ENCODE assay signal across 8 cellular contexts in genomic region chr2:216114476-216115223, GRCh38. TPM values are rescaled to one million over a fixed set of nuclear protein-coding genes. Genes with fewer than 3 reads are reported as not detected.
DNase-seq lines count a peak whose midpoint lies in the region; ATAC-seq, FAIRE-seq and TF ChIP-seq lines count a peak whose summit lies in the region.

No MANE protein-coding gene starts in this region.

- H3K4me3 ChIP-seq in fibroblast of lung (replicated peaks in 1 of 4; ENCODE audit: control extremely low read depth in 1 of 4, insufficient read depth in 1 of 4, low read depth in 3 of 4, low read length in 4 of 4) = peak overlapping the region; percentile 35 to 85 (median 49)
- H3K4me3 ChIP-seq in naive thymus-derived CD4-positive, alpha-beta T cell (ENCODE audit: low read length) = peak overlapping the region; percentile 65

- H3K4me1 Mint-ChIP-seq in naive thymus-derived CD4-positive, alpha-beta T cell = peaks cover 48 to 99% (median 93%) of the 10 kb centered on the region in 7 donors
- H3K4me1 Mint-ChIP-seq in stimulated activated memory B cell treated with anti-CD40 and anti-IgM and Interleukin-4, amounts not matched to agents 10 μg/mL and 1 μg/mL and 100 μg/mL, for 72 hours = peaks cover 57% of the 10 kb centered on the region

- H3K27me3 Mint-ChIP-seq in naive thymus-derived CD4-positive, alpha-beta T cell = peaks cover 0 to 2% (median 0%) of the 10 kb centered on the region in 5 donors
- no peaks in the 10 kb centered on the region for H3K27me3 Mint-ChIP-seq in stimulated activated memory B cell treated with anti-CD40 and anti-IgM and Interleukin-4, amounts not matched to agents 10 μg/mL and 1 μg/mL and 100 μg/mL, for 72 hours

- peak; percentile 92 for FAIRE-seq in RCC 7860 (lab: Jason Lieb, UNC)

- peaks cover 0 to 5% (median 0%) of the 10 kb centered on the region in 11 donors for H3K9me3 Mint-ChIP-seq in naive thymus-derived CD4-positive, alpha-beta T cell
- H3K9me3 Mint-ChIP-seq in stimulated activated memory B cell treated with anti-CD40 and anti-IgM and Interleukin-4, amounts not matched to agents 10 μg/mL and 1 μg/mL and 100 μg/mL, for 72 hours = no peaks in the 10 kb centered on the region

- H3K79me2 ChIP-seq in fibroblast of lung (ENCODE audit: control insufficient read depth, insufficient read depth, low read length) = peaks cover 73% of the 10 kb centered on the region

- H4K20me1 ChIP-seq in fibroblast of lung (ENCODE audit: control insufficient read depth, extremely low read depth, insufficient read depth, low read length) = no peaks in the 10 kb centered on the region

- H3K27ac ChIP-seq in fibroblast of lung (ENCODE audit: insufficient read depth, low read length) = peak overlapping the region; percentile 79
- peak overlapping the region; percentile 77 for H3K27ac ChIP-seq in naive thymus-derived CD4-positive, alpha-beta T cell (ENCODE audit: low read depth, low read length)

- no peaks in the 10 kb centered on the region for H3K9me3 ChIP-seq in fibroblast of lung (ENCODE audit: control insufficient read depth, insufficient read depth, low read depth, low read length)
- H3K9me3 ChIP-seq in naive thymus-derived CD4-positive, alpha-beta T cell (ENCODE audit: control insufficient read depth in 2 of 3, low read length in 3 of 3) = no peaks in the 10 kb centered on the region

- no peak overlapping the region for H2AFZ ChIP-seq in fibroblast of lung (ENCODE audit: low read length)

- POLR2A ChIA-PET in naive thymus-derived CD4-positive, alpha-beta T cell (lab: Charles Lee) = interaction anchor here (1.1 to 8.9 kb wide), 3 partner anchors 26 to 57 kb away, joined by 4 to 166 read pairs (median 4); partner anchors contain the start of genes PECR and TMEM169

- intact Hi-C loops in naive thymus-derived CD4-positive, alpha-beta T cell (cut with micrococcal nuclease) = loop anchor here (1.0 to 5.0 kb wide), 7 partner anchors 30 to 1306 kb away; partner anchors contain the start of genes SMARCAL1 (in 2 of the 2), ATIC (in 1 of the 2) and BARD1 (in 1 of the 2)

- CTCF ChIA-PET in naive thymus-derived CD4-positive, alpha-beta T cell (lab: Charles Lee) = interaction anchor here (0.8 to 1.7 kb wide), 5 partner anchors 21 to 98 kb away, joined by 3 to 6 read pairs (median 4); no protein-coding TSS in a partner anchor

- peaks cover 14 to 66% (median 50%) of the 10 kb centered on the region in 5 donors for H3K36me3 Mint-ChIP-seq in naive thymus-derived CD4-positive, alpha-beta T cell
- peaks cover 71% of the 10 kb centered on the region for H3K36me3 Mint-ChIP-seq in stimulated activated memory B cell treated with anti-CD40 and anti-IgM and Interleukin-4, amounts not matched to agents 10 μg/mL and 1 μg/mL and 100 μg/mL, for 72 hours

- peaks cover 12% of the 10 kb centered on the region for H3K36me3 ChIP-seq in fibroblast of lung (ENCODE audit: control insufficient read depth, insufficient read depth, low read length)
- H3K36me3 ChIP-seq in naive thymus-derived CD4-positive, alpha-beta T cell (ENCODE audit: control insufficient read depth in 2 of 3, insufficient read depth in 3 of 3, low read length in 3 of 3) = peaks cover 21 to 71% (median 34%) of the 10 kb centered on the region in 3 experiments

- no peaks in the 10 kb centered on the region for H3K27me3 ChIP-seq in fibroblast of lung (ENCODE audit: control insufficient read depth, insufficient read depth, low read length)
- H3K27me3 ChIP-seq in naive thymus-derived CD4-positive, alpha-beta T cell (ENCODE audit: control insufficient read depth in 2 of 2, insufficient read depth in 2 of 2, low read length in 2 of 2) = no peaks in the 10 kb centered on the region

- peak overlapping the region; percentile 17 for H3K9ac ChIP-seq in fibroblast of lung (ENCODE audit: insufficient read depth, low read length)

- peak; percentile 70 to 86 for TF ChIP-seq CTCF in fibroblast of lung (conservative IDR thresholded peaks at IDR 0.05 in 1 of 2, IDR thresholded peaks at IDR 0.05 in 1 of 2; ENCODE audit: low read depth in 1 of 2, low read length in 2 of 2)

- DNase-seq in DMS79 treated with DMSO at 0.1 percent for 48 hours (lab: John Stamatoyannopoulos, UW) (peak; percentile 98), Kasumi-1 (lab: John Stamatoyannopoulos, UW) (peak; percentile 85 to 89), RCC 7860 (ENCODE audit: low spot score) (peak; percentile 98), fibroblast of lung (ENCODE audit: low read depth in 2 of 2) (peak; percentile 96 to 100)
- DNase-seq in activated T-helper 1 cell treated with anti-CD3 and anti-CD28 coated beads, Interleukin-2, amount 50 U/mL, for 16 hours (ENCODE audit: low read depth in 1 of 2, low spot score in 1 of 2) = peak; percentile 91 to 93
- DNase-seq in naive thymus-derived CD4-positive, alpha-beta T cell = peak; percentile 91 to 98 (median 96)

- peak; percentile 52 for ATAC-seq in GM21723 (IDR thresholded peaks at IDR 0.05; ENCODE audit: unreplicated experiment)
- ATAC-seq in naive thymus-derived CD4-positive, alpha-beta T cell = peak; percentile 94
- ATAC-seq in stimulated activated memory B cell treated with anti-CD40 and anti-IgM and Interleukin-4, amounts not matched to agents 10 μg/mL and 1 μg/mL and 100 μg/mL, for 72 hours = peak; percentile 93

- peaks cover 9% of the 10 kb centered on the region for H3K4me1 ChIP-seq in fibroblast of lung (ENCODE audit: control insufficient read depth, extremely low read depth, insufficient read depth, low read length)
- H3K4me1 ChIP-seq in naive thymus-derived CD4-positive, alpha-beta T cell (ENCODE audit: control insufficient read depth in 2 of 2, insufficient read depth in 2 of 2, low read length in 2 of 2) = peaks cover 38 to 55% of the 10 kb centered on the region in 2 donors

- peak overlapping the region; percentile 88 to 99 (median 94) for H3K4me3 Mint-ChIP-seq in naive thymus-derived CD4-positive, alpha-beta T cell
- peak overlapping the region; percentile 87 for H3K4me3 Mint-ChIP-seq in stimulated activated memory B cell treated with anti-CD40 and anti-IgM and Interleukin-4, amounts not matched to agents 10 μg/mL and 1 μg/mL and 100 μg/mL, for 72 hours

- peak overlapping the region; percentile 85 for H3K4me2 ChIP-seq in fibroblast of lung (ENCODE audit: extremely low read depth, insufficient read depth, low read length)

- peak overlapping the region; percentile 89 to 99 (median 97) for H3K27ac Mint-ChIP-seq in naive thymus-derived CD4-positive, alpha-beta T cell
- peak overlapping the region; percentile 95 for H3K27ac Mint-ChIP-seq in stimulated activated memory B cell treated with anti-CD40 and anti-IgM and Interleukin-4, amounts not matched to agents 10 μg/mL and 1 μg/mL and 100 μg/mL, for 72 hours

RNA-seq across cellular contexts. Expression of gene XRCC5, which starts 5.5 kb away (rescaled TPM):
- 148 and 152 TPM in 2 replicates for total RNA-seq in fibroblast of lung
- 278 and 339 TPM in 2 replicates for polyA plus RNA-seq in fibroblast of lung
- 163 and 257 TPM in 2 replicates for polyA plus RNA-seq in fibroblast of lung (2012)
- 120 and 287 TPM in 2 replicates for polyA minus RNA-seq in fibroblast of lung (ENCODE audit: low replicate concordance)
- total RNA-seq in naive thymus-derived CD4-positive, alpha-beta T cell = 100 to 1,000 TPM; 168 to 347 (median 228) TPM
- polyA plus RNA-seq in naive thymus-derived CD4-positive, alpha-beta T cell = 100 to 1,000 TPM; 297 to 316 TPM

RNA-seq across cellular contexts. Expression of gene TMEM169, which starts 32.9 kb away (rescaled TPM):
- 0.26 and 0.50 TPM in 2 replicates for total RNA-seq in fibroblast of lung
- polyA plus RNA-seq in fibroblast of lung = 0.10 TPM in 2 replicates
- polyA plus RNA-seq in fibroblast of lung (2012) = 0.06 and 0.36 TPM in 2 replicates
- 0.55 TPM in 1 of 2 replicates, not detected in the other for polyA minus RNA-seq in fibroblast of lung (ENCODE audit: low replicate concordance)
- 1 to 10 TPM; 2.0 to 5.1 (median 2.6) TPM for total RNA-seq in naive thymus-derived CD4-positive, alpha-beta T cell
- polyA plus RNA-seq in naive thymus-derived CD4-positive, alpha-beta T cell = 1 to 10 TPM; 3.7 to 4.3 TPM

RNA-seq across cellular contexts. Expression of gene PECR, which starts 33.0 kb away (rescaled TPM):
- 19.3 and 22.6 TPM in 2 replicates for total RNA-seq in fibroblast of lung
- 11.7 and 15.4 TPM in 2 replicates for polyA plus RNA-seq in fibroblast of lung
- 7.1 and 10.2 TPM in 2 replicates for polyA plus RNA-seq in fibroblast of lung (2012)
- 2.6 and 6.8 TPM in 2 replicates for polyA minus RNA-seq in fibroblast of lung (ENCODE audit: low replicate concordance)
- total RNA-seq in naive thymus-derived CD4-positive, alpha-beta T cell = 10 to 100 TPM; 15.7 to 29.9 (median 20.6) TPM
- polyA plus RNA-seq in naive thymus-derived CD4-positive, alpha-beta T cell = 10 to 100 TPM; 31.9 to 34.4 TPM

Comparison
In these comparisons a context has a peak if more than half of its experiments do, and no peak if none do; other contexts are left out.
1. Peak in every context shown above with its lines: DNase-seq, ATAC-seq, H3K4me3 ChIP-seq and H3K27ac ChIP-seq.